Comparison of ENCODE assay signal across 2 cellular contexts in genomic region chr17:29140631-29141483, GRCh38.
TF ChIP-seq lines count a peak whose summit lies in the region.

No MANE protein-coding gene starts in this region.

TF ChIP-seq in WTC11, 78 proteins besides CTCF, POLR2A, EP300 and RAD21 (continued from another document):
- TF ChIP-seq ATF3 (CRISPR knock-in tag; conservative IDR thresholded peaks at IDR 0.05) (no peak), TP53 (CRISPR knock-in tag; IDR thresholded peaks at IDR 0.05) (no peak), PRRX2 (CRISPR knock-in tag; IDR thresholded peaks at IDR 0.05) (no peak), ELF4 (CRISPR knock-in tag; IDR thresholded peaks at IDR 0.05; ENCODE audit: low read depth) (no peak), ATF2 (CRISPR knock-in tag; IDR thresholded peaks at IDR 0.05; ENCODE audit: borderline replicate concordance, low read depth) (no peak), USF1 (CRISPR knock-in tag; IDR thresholded peaks at IDR 0.05) (no peak)

TF ChIP-seq in H1, 55 proteins besides CTCF, POLR2A, EP300 and RAD21 (continued from another document):
- TF ChIP-seq ATF2 (IDR thresholded peaks at IDR 0.05; ENCODE audit: low read length) (no peak), FOSL1 (IDR thresholded peaks at IDR 0.05; ENCODE audit: insufficient read depth, low read depth, low read length) (no peak), SRF (IDR thresholded peaks at IDR 0.05; ENCODE audit: low read depth, low read length) (no peak), YY1 (IDR thresholded peaks at IDR 0.05; ENCODE audit: low read depth, low read length) (no peak), MAX (IDR thresholded peaks at IDR 0.05) (no peak), KDM4A (IDR thresholded peaks at IDR 0.05; ENCODE audit: low read depth, low read length, severe bottlenecking) (no peak), GABPA (IDR thresholded peaks at IDR 0.05; ENCODE audit: borderline replicate concordance, insufficient read depth, low read length) (no peak)
